1 cellular context compared by ENCODE assay signal in genomic region chr20:23090147-23090546, GRCh38.
TF ChIP-seq lines count a peak whose summit lies in the region.

No MANE protein-coding gene starts in this region.

TF ChIP-seq in WTC11, 78 proteins besides CTCF, POLR2A, EP300 and RAD21 (continued from another document):
- TF ChIP-seq, protein P1, sequence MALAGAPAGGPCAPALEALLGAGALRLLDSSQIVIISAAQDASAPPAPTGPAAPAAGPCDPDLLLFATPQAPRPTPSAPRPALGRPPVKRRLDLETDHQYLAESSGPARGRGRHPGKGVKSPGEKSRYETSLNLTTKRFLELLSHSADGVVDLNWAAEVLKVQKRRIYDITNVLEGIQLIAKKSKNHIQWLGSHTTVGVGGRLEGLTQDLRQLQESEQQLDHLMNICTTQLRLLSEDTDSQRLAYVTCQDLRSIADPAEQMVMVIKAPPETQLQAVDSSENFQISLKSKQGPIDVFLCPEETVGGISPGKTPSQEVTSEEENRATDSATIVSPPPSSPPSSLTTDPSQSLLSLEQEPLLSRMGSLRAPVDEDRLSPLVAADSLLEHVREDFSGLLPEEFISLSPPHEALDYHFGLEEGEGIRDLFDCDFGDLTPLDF (CRISPR knock-in tag; IDR thresholded peaks at IDR 0.05) = no peak
TF ChIP-seq in WTC11: peak in this region for 0.
